Comparison of ENCODE assay signal across 9 cellular contexts in genomic region chr11:133946541-133947297, GRCh38. TPM values are rescaled to one million over a fixed set of nuclear protein-coding genes. Genes with fewer than 3 reads are reported as not detected.
DNase-seq lines count a peak whose midpoint lies in the region; ATAC-seq and TF ChIP-seq lines count a peak whose summit lies in the region.
"Had no signal": no experiment of that assay in that cellular context is flagged by ENCODE, and none has a peak within 500 bp of the region (broad histone marks: within the 10 kb centered on the region; RNA-seq: fewer than 3 reads in every experiment).

No MANE protein-coding gene starts in this region.

- intact Hi-C loops in activated CD4-positive, alpha-beta T cell treated with anti-CD3 and anti-CD28 coated beads, Interleukin-2, amount 10 ng/mL, durations not matched to agents 24 days and 14 days (cut with micrococcal nuclease): loop anchor here (1.0 to 5.0 kb wide), 2 partner anchors 91 to 276 kb away; partner anchors contain the start of genes NCAPD3 and VPS26B
- intact Hi-C loops in prostate gland (cut with DNase I): no loop called here

- peaks cover 76% of the 10 kb centered on the region for H3K4me1 Mint-ChIP-seq in activated CD4-positive, alpha-beta T cell treated with anti-CD3 and anti-CD28 coated beads, Interleukin-2, amount 10 ng/mL, durations not matched to agents 24 days and 14 days
- peaks cover 38% of the 10 kb centered on the region for H3K4me1 Mint-ChIP-seq in central memory CD8-positive, alpha-beta T cell
- H3K4me1 Mint-ChIP-seq: B cell had no signal

- no peak for TF ChIP-seq CTCF in prostate gland (IDR thresholded peaks at IDR 0.05)

- H3K27ac ChIP-seq in skeletal muscle tissue (ENCODE audit: low read depth, low read length) (no peak overlapping the region), prostate gland (no peak overlapping the region)

- no peak for TF ChIP-seq POLR2A in prostate gland (IDR thresholded peaks at IDR 0.05)

- peak overlapping the region in 1 of 3 donors; percentile 23 for H3K9ac ChIP-seq in skeletal muscle tissue (ENCODE audit: low read depth in 1 of 3, low read length in 3 of 3)

- peaks cover 32% of the 10 kb centered on the region for H3K36me3 Mint-ChIP-seq in activated CD4-positive, alpha-beta T cell treated with anti-CD3 and anti-CD28 coated beads, Interleukin-2, amount 10 ng/mL, durations not matched to agents 24 days and 14 days (ENCODE audit: low read depth)
- H3K36me3 Mint-ChIP-seq in central memory CD8-positive, alpha-beta T cell (ENCODE audit: insufficient read depth): peaks cover 21% of the 10 kb centered on the region

- peak overlapping the region; percentile 97 for H3K27ac Mint-ChIP-seq in activated CD4-positive, alpha-beta T cell treated with anti-CD3 and anti-CD28 coated beads, Interleukin-2, amount 10 ng/mL, durations not matched to agents 24 days and 14 days
- H3K27ac Mint-ChIP-seq in central memory CD8-positive, alpha-beta T cell (ENCODE audit: low read depth): peak overlapping the region; percentile 92
- H3K27ac Mint-ChIP-seq: B cell had no signal

- H3K27me3 ChIP-seq in skeletal muscle tissue (ENCODE audit: control insufficient read depth in 3 of 3, insufficient read depth in 3 of 3, low read length in 3 of 3): peaks cover 0 to 23% (median 15%) of the 10 kb centered on the region in 3 donors
- H3K27me3 ChIP-seq in prostate gland (replicated peaks; ENCODE audit: insufficient read depth): no peaks in the 10 kb centered on the region

- peak overlapping the region in 2 of 3 donors; percentile 5 to 29 for H3K4me3 ChIP-seq in skeletal muscle tissue (ENCODE audit: low read length in 3 of 3)
- H3K4me3 ChIP-seq in prostate gland: no peak overlapping the region

- H3K9me3 ChIP-seq in skeletal muscle tissue (ENCODE audit: control insufficient read depth in 3 of 3, low read length in 3 of 3): no peaks in the 10 kb centered on the region
- no peaks in the 10 kb centered on the region for H3K9me3 ChIP-seq in prostate gland

- peak; percentile 87 for DNase-seq in activated CD4-positive, alpha-beta T cell treated with anti-CD3 and anti-CD28 coated beads, Interleukin-2, amount 10 ng/mL, durations not matched to agents 24 days and 14 days
- DNase-seq in activated CD4-positive, alpha-beta T cell treated with anti-CD3 and anti-CD28 coated beads for 4 hours: no peak
- DNase-seq in NCI-H345 (lab: John Stamatoyannopoulos, UW) (peak; percentile 82), prostate gland (ENCODE audit: low spot score) (no peak)
- no peak for DNase-seq in central memory CD8-positive, alpha-beta T cell (ENCODE audit: low spot score in 2 of 2)
- DNase-seq in stimulated activated naive CD4-positive, alpha-beta T cell treated with Interleukin-2 at 50 U/mL for 16 hours (lab: John Stamatoyannopoulos, UW): no peak

- no peaks in the 10 kb centered on the region for H3K9me3 Mint-ChIP-seq in activated CD4-positive, alpha-beta T cell treated with anti-CD3 and anti-CD28 coated beads, Interleukin-2, amount 10 ng/mL, durations not matched to agents 24 days and 14 days
- no peaks in the 10 kb centered on the region for H3K9me3 Mint-ChIP-seq in central memory CD8-positive, alpha-beta T cell

- H3K27me3 Mint-ChIP-seq in activated CD4-positive, alpha-beta T cell treated with anti-CD3 and anti-CD28 coated beads, Interleukin-2, amount 10 ng/mL, durations not matched to agents 24 days and 14 days: no peaks in the 10 kb centered on the region
- no peaks in the 10 kb centered on the region for H3K27me3 Mint-ChIP-seq in central memory CD8-positive, alpha-beta T cell

- WGBS in prostate gland: 15% methylated on average over 25 of the region's 25 CpGs

- no peak for ATAC-seq in central memory CD8-positive, alpha-beta T cell (replicated peaks; ENCODE audit: extremely low read depth, poor library complexity, severe bottlenecking)
- ATAC-seq in GM18867 (IDR thresholded peaks at IDR 0.05; ENCODE audit: unreplicated experiment): no peak

- H3K4me1 ChIP-seq in skeletal muscle tissue (ENCODE audit: control insufficient read depth in 3 of 3, insufficient read depth in 3 of 3, low read length in 3 of 3) (peaks cover 51 to 77% (median 64%) of the 10 kb centered on the region in 3 donors), prostate gland (replicated peaks) (no peaks in the 10 kb centered on the region)

- H3K4me3 Mint-ChIP-seq in activated CD4-positive, alpha-beta T cell treated with anti-CD3 and anti-CD28 coated beads, Interleukin-2, amount 10 ng/mL, durations not matched to agents 24 days and 14 days: peak overlapping the region; percentile 88
- H3K4me3 Mint-ChIP-seq in central memory CD8-positive, alpha-beta T cell: peak overlapping the region; percentile 50
- H3K4me3 Mint-ChIP-seq: B cell had no signal

- H3K36me3 ChIP-seq in skeletal muscle tissue (ENCODE audit: control insufficient read depth in 3 of 3, insufficient read depth in 3 of 3, low read length in 3 of 3): peaks cover 0 to 2% (median under 1%) of the 10 kb centered on the region in 3 donors
- no peaks in the 10 kb centered on the region for H3K36me3 ChIP-seq in prostate gland

RNA-seq across cellular contexts. Expression of gene IGSF9B, which starts 10.0 kb away (rescaled TPM):
- total RNA-seq in activated CD4-positive, alpha-beta T cell treated with anti-CD3 and anti-CD28 coated beads, Interleukin-2, amount 10 ng/mL, durations not matched to agents 24 days and 14 days: 90.5 and 91.8 TPM in 2 replicates
- total RNA-seq in skeletal muscle tissue (4.7 TPM), prostate gland (10 to 100 TPM; 10.2 to 35.3 TPM)

Comparison
In these comparisons a context has a peak if more than half of its experiments do, and no peak if none do; other contexts are left out.
1. DNase-seq: peak in activated CD4-positive, alpha-beta T cell treated with anti-CD3 and anti-CD28 coated beads, Interleukin-2, amount 10 ng/mL, durations not matched to agents 24 days and 14 days (single experiment) and NCI-H345 (single experiment); none in activated CD4-positive, alpha-beta T cell treated with anti-CD3 and anti-CD28 coated beads for 4 hours (0 of 2), central memory CD8-positive, alpha-beta T cell (0 of 2), prostate gland (single experiment) and stimulated activated naive CD4-positive, alpha-beta T cell treated with Interleukin-2 at 50 U/mL for 16 hours (single experiment).
2. H3K4me3 ChIP-seq: peak in skeletal muscle tissue (2 of 3); none in prostate gland (0 of 2).